In genomic region chr5:88732862-88733261, GRCh38 we compare ENCODE assay signal across 14 cellular contexts.
DNase-seq lines count a peak whose midpoint lies in the region; ATAC-seq, FAIRE-seq and TF ChIP-seq lines count a peak whose summit lies in the region.
"Had no signal": no experiment of that assay in that cellular context is flagged by ENCODE, and none has a peak within 500 bp of the region (broad histone marks: within the 10 kb centered on the region; RNA-seq: fewer than 3 reads in every experiment).

No MANE protein-coding gene starts in this region.

- H3K4me3 ChIP-seq in coronary artery, result peak overlapping the region; percentile 12
- no peak overlapping the region for H3K4me3 ChIP-seq in gastrocnemius medialis
- H3K4me3 ChIP-seq: ovary, PC-9 had no signal

- no peak for TF ChIP-seq POLR2A in gastrocnemius medialis (IDR thresholded peaks at IDR 0.05)

- H3K36me3 Mint-ChIP-seq in activated naive CD4-positive, alpha-beta T cell treated with anti-CD3 and anti-CD28 coated beads, Interleukin-2, amount 50 U/mL, for 72 hours, result no peaks in the 10 kb centered on the region

- H3K9me3 ChIP-seq in gastrocnemius medialis, result no peaks in the 10 kb centered on the region
- H3K9me3 ChIP-seq: ovary had no signal

- no peak for ATAC-seq in gastrocnemius medialis
- ATAC-seq in activated naive CD4-positive, alpha-beta T cell treated with anti-CD3 and anti-CD28 coated beads, Interleukin-2, amount 50 U/mL, for 72 hours, result no peak
- ATAC-seq: activated T-helper 17 cell treated with anti-CD3 and anti-CD28 coated beads, Interleukin-2, amount 50 U/mL, for 72 hours had no signal

- H3K36me3 ChIP-seq in gastrocnemius medialis, result peaks cover 0 to 36% of the 10 kb centered on the region in 2 donors
- H3K36me3 ChIP-seq: ovary had no signal

- in situ Hi-C loops in gastrocnemius medialis (cut with MboI; ENCODE audit: low sequenced_read_pairs in 4 of 4), result loop anchor here (10.0 to 25.0 kb wide), 6 partner anchors 152 to 1532 kb away; partner anchors contain the start of gene MEF2C (in 3 of the 4)
- in situ Hi-C loops in KBM-7 (cut with MboI; ENCODE audit: low pct_unique_long_range_greater_than_20kb, low sequenced_read_pairs), result no loop called here

- H3K9me3 Mint-ChIP-seq in activated naive CD4-positive, alpha-beta T cell treated with anti-CD3 and anti-CD28 coated beads, Interleukin-2, amount 50 U/mL, for 72 hours, result no peaks in the 10 kb centered on the region
- H3K9me3 Mint-ChIP-seq: activated T-helper 17 cell treated with anti-CD3 and anti-CD28 coated beads, Interleukin-2, amount 50 U/mL, for 72 hours had no signal

- no peaks in the 10 kb centered on the region for H3K27me3 ChIP-seq in gastrocnemius medialis
- H3K27me3 ChIP-seq: ovary had no signal

- peak overlapping the region; percentile 74 to 75 for H3K27ac ChIP-seq in coronary artery
- H3K27ac ChIP-seq in gastrocnemius medialis, result peak overlapping the region; percentile 62 to 76 (median 69)
- H3K27ac ChIP-seq: PC-9 had no signal

- intact Hi-C loops in gastrocnemius medialis (cut with DNase I; ENCODE audit: low total_unique reads), result loop anchor here (5.0 to 10.0 kb wide), 2 partner anchors 214 to 722 kb away; no protein-coding TSS in a partner anchor

- no peak overlapping the region for H3K27ac Mint-ChIP-seq in activated naive CD4-positive, alpha-beta T cell treated with anti-CD3 and anti-CD28 coated beads, Interleukin-2, amount 50 U/mL, for 72 hours
- H3K27ac Mint-ChIP-seq: activated T-helper 17 cell treated with anti-CD3 and anti-CD28 coated beads, Interleukin-2, amount 50 U/mL, for 72 hours had no signal

- peak; percentile 29 for FAIRE-seq in GM18507 (lab: Jason Lieb, UNC)
- FAIRE-seq in HTR-8/SVneo (lab: Jason Lieb, UNC), result no peak
- FAIRE-seq: endometrium had no signal

- TF ChIP-seq CTCF in coronary artery (IDR thresholded peaks at IDR 0.05) (no peak), gastrocnemius medialis (IDR thresholded peaks at IDR 0.05 in 4 of 5, conservative IDR thresholded peaks at IDR 0.05 in 1 of 5) (no peak)

- peaks cover 28 to 44% of the 10 kb centered on the region in 2 donors for H3K4me1 ChIP-seq in gastrocnemius medialis

- DNase-seq in GM18507 (ENCODE audit: extremely low spot score, insufficient read length, low read depth) (no peak), NCI-H524 (lab: John Stamatoyannopoulos, UW) (peak; percentile 19 to 69), coronary artery (ENCODE audit: low spot score) (no peak), gastrocnemius medialis (no peak), HTR-8/SVneo (ENCODE audit: insufficient read length, low spot score) (no peak), KBM-7 (no peak), NCI-H1105 (lab: John Stamatoyannopoulos, UW) (no peak)
- DNase-seq in activated naive CD4-positive, alpha-beta T cell treated with anti-CD3 and anti-CD28 coated beads, Interleukin-2, amount 50 U/mL, for 72 hours (ENCODE audit: low spot score in 2 of 2), result no peak
- DNase-seq: activated CD4-positive, alpha-beta T cell treated with anti-CD3 and anti-CD28 coated beads, Interleukin-2, amount 50 U/mL, for 48 hours; NCI-H2107; ovary; PC-9 had no signal

Comparison
In these comparisons a context has a peak if more than half of its experiments do, and no peak if none do; other contexts are left out.
1. DNase-seq: peak in NCI-H524 (2 of 2); none in GM18507 (single experiment), coronary artery (single experiment), gastrocnemius medialis (0 of 2), activated naive CD4-positive, alpha-beta T cell treated with anti-CD3 and anti-CD28 coated beads, Interleukin-2, amount 50 U/mL, for 72 hours (0 of 2), HTR-8/SVneo (single experiment), KBM-7 (single experiment) and NCI-H1105 (single experiment).